9 cellular contexts compared by ENCODE assay signal in genomic region chr11:12042215-12042676, GRCh38. TPM values are rescaled to one million over a fixed set of nuclear protein-coding genes. Genes with fewer than 3 reads are reported as not detected.
DNase-seq lines count a peak whose midpoint lies in the region; ATAC-seq and TF ChIP-seq lines count a peak whose summit lies in the region.
"Had no signal": no experiment of that assay in that cellular context is flagged by ENCODE, and none has a peak within 500 bp of the region (broad histone marks: within the 10 kb centered on the region; RNA-seq: fewer than 3 reads in every experiment).

No MANE protein-coding gene starts in this region.

- ATAC-seq in HCT116 = no peak
- ATAC-seq in RWPE2 (ENCODE audit: low read depth) = peak; percentile 77
- ATAC-seq in GM19455 (IDR thresholded peaks at IDR 0.05; ENCODE audit: unreplicated experiment) = no peak
- ATAC-seq in GM19328 (IDR thresholded peaks at IDR 0.05; ENCODE audit: unreplicated experiment) = no peak

- H2AFZ ChIP-seq in HCT116 (ENCODE audit: low read depth, low read length, poor library complexity, severe bottlenecking) (peak overlapping the region; percentile 78), fibroblast of lung (ENCODE audit: low read length) (no peak overlapping the region)

- H3K9me3 ChIP-seq in HCT116 (ENCODE audit: control insufficient read depth in 1 of 2, insufficient read depth in 1 of 2, low read depth in 1 of 2, low read length in 2 of 2) (no peaks in the 10 kb centered on the region), RWPE2 (ENCODE audit: severe bottlenecking) (no peaks in the 10 kb centered on the region), fibroblast of lung (ENCODE audit: control insufficient read depth, insufficient read depth, low read depth, low read length) (no peaks in the 10 kb centered on the region)

- TF ChIP-seq CTCF in HCT116 (IDR thresholded peaks at IDR 0.05 in 2 of 3, conservative IDR thresholded peaks at IDR 0.05 in 1 of 3; ENCODE audit: borderline replicate concordance in 1 of 3, insufficient read depth in 1 of 3, low read depth in 2 of 3, low read length in 2 of 3) (no peak), RWPE2 (IDR thresholded peaks at IDR 0.05; ENCODE audit: poor library complexity, severe bottlenecking) (no peak), fibroblast of lung (conservative IDR thresholded peaks at IDR 0.05 in 1 of 2, IDR thresholded peaks at IDR 0.05 in 1 of 2; ENCODE audit: low read depth in 1 of 2, low read length in 2 of 2) (no peak)

- CTCF ChIA-PET in HCT116 (lab: Charles Lee) = no interaction called here

- H3K4me2 ChIP-seq in HCT116 (ENCODE audit: low read length) = peak overlapping the region; percentile 11; the same call in 1 of the 2 replicates
- peak overlapping the region; percentile 37 for H3K4me2 ChIP-seq in fibroblast of lung (ENCODE audit: extremely low read depth, insufficient read depth, low read length)

- no peak overlapping the region for H3K9ac ChIP-seq in HCT116 (ENCODE audit: low read length)
- H3K9ac ChIP-seq in fibroblast of lung (ENCODE audit: insufficient read depth, low read length) = no peak overlapping the region

- H3K79me2 ChIP-seq in HCT116 (ENCODE audit: insufficient read depth, low read length) = no peaks in the 10 kb centered on the region
- H3K79me2 ChIP-seq in fibroblast of lung (ENCODE audit: control insufficient read depth, insufficient read depth, low read length) = no peaks in the 10 kb centered on the region

- H4K20me1 ChIP-seq in HCT116 (ENCODE audit: insufficient read depth) = no peaks in the 10 kb centered on the region
- no peaks in the 10 kb centered on the region for H4K20me1 ChIP-seq in fibroblast of lung (ENCODE audit: control insufficient read depth, extremely low read depth, insufficient read depth, low read length)

- RAD21 ChIA-PET in HCT116 (lab: Charles Lee; ENCODE audit: low non-redundant PET in 1 of 2, low total read pairs in 2 of 2, uncharacterized antibody in 2 of 2, unreplicated experiment in 2 of 2) = no interaction called here

- POLR2A ChIA-PET in HCT116 (lab: Charles Lee) = interaction anchor here (0.6 kb wide), 1 partner anchor 21 kb away, joined by 4 read pairs; no protein-coding TSS in a partner anchor

- H3K27ac ChIP-seq in HCT116 (ENCODE audit: low read depth, low read length) (no peak overlapping the region), RWPE2 (ENCODE audit: poor library complexity, severe bottlenecking) (peak overlapping the region; percentile 96), fibroblast of lung (ENCODE audit: insufficient read depth, low read length) (peak overlapping the region; percentile 76)

- DNase-seq in HCT116 (ENCODE audit: low read depth, low spot score) (peak; percentile 44), RWPE2 (ENCODE audit: low spot score) (no peak), fibroblast of lung (ENCODE audit: low read depth in 2 of 2) (peak; percentile 91 to 98), NCI-H82 (lab: John Stamatoyannopoulos, UW) (no peak)
- DNase-seq in activated CD4-positive, alpha-beta T cell treated with anti-CD3 and anti-CD28 coated beads for 1 hour = no peak
- DNase-seq: endodermal cell, SHP77 treated with DMSO at 0.1 percent for 48 hours had no signal

- H3K4me1 ChIP-seq in HCT116 (ENCODE audit: control insufficient read depth in 1 of 2, insufficient read depth in 2 of 2, low read length in 2 of 2) (peaks cover 8 to 40% of the 10 kb centered on the region in 2 experiments; a peak in 2 of 4 replicates), RWPE2 (ENCODE audit: insufficient read depth, poor library complexity, severe bottlenecking) (peaks cover 34% of the 10 kb centered on the region), fibroblast of lung (ENCODE audit: control insufficient read depth, extremely low read depth, insufficient read depth, low read length) (peaks cover 24% of the 10 kb centered on the region)

- H3K27me3 ChIP-seq in HCT116 (ENCODE audit: insufficient read depth, low read length) (no peaks in the 10 kb centered on the region), RWPE2 (ENCODE audit: insufficient read depth, poor library complexity, severe bottlenecking) (no peaks in the 10 kb centered on the region), fibroblast of lung (ENCODE audit: control insufficient read depth, insufficient read depth, low read length) (no peaks in the 10 kb centered on the region)

- BruUV-seq in HCT116 (replicated peaks; lab: Mats Ljungman, UMichigan) = no TSS peak

- TF ChIP-seq POLR2A in HCT116 (IDR thresholded peaks at IDR 0.05; ENCODE audit: borderline replicate concordance, extremely low read depth, insufficient read depth, insufficient read length) = no peak

- H3K36me3 ChIP-seq in HCT116 (ENCODE audit: control insufficient read depth in 1 of 2, insufficient read depth in 2 of 2, low read length in 2 of 2) = no peaks in the 10 kb centered on the region; a peak in 1 of 4 replicates
- no peaks in the 10 kb centered on the region for H3K36me3 ChIP-seq in RWPE2 (ENCODE audit: low read depth)
- no peaks in the 10 kb centered on the region for H3K36me3 ChIP-seq in fibroblast of lung (ENCODE audit: control insufficient read depth, insufficient read depth, low read length)

- intact Hi-C loops in HCT116 (cut with micrococcal nuclease) = loop anchor here (5.0 kb wide), 4 partner anchors 55 to 1110 kb away; no protein-coding TSS in a partner anchor

- TF ChIP-seq RAD21 in HCT116 (IDR thresholded peaks at IDR 0.05; ENCODE audit: low read depth) = no peak

- H3K4me3 ChIP-seq in HCT116 (replicated peaks in 1 of 2; ENCODE audit: low read depth in 1 of 2, low read length in 2 of 2) = no peak overlapping the region
- H3K4me3 ChIP-seq in RWPE2 (ENCODE audit: severe bottlenecking) = no peak overlapping the region
- H3K4me3 ChIP-seq in fibroblast of lung (replicated peaks in 1 of 4; ENCODE audit: control extremely low read depth in 1 of 4, insufficient read depth in 1 of 4, low read depth in 3 of 4, low read length in 4 of 4) = no peak overlapping the region

- no peaks in the 10 kb centered on the region for H3K9me2 ChIP-seq in HCT116 (ENCODE audit: insufficient read depth)

TF ChIP-seq in HCT116, 20 proteins besides CTCF, POLR2A, EP300 and RAD21 (continues in another document):
- TF ChIP-seq SRF (IDR thresholded peaks at IDR 0.05; ENCODE audit: low read depth) = no peak
- no peak for TF ChIP-seq YY1 (IDR thresholded peaks at IDR 0.05; ENCODE audit: extremely low read depth, insufficient replicate concordance, low read depth, low read length)
- TF ChIP-seq ELF1 (IDR thresholded peaks at IDR 0.05; ENCODE audit: borderline replicate concordance, low read depth) = no peak
- TF ChIP-seq SP1 (IDR thresholded peaks at IDR 0.05; ENCODE audit: low read depth) = peak; percentile 62
- TF ChIP-seq EZH2 (IDR thresholded peaks at IDR 0.05) = no peak
- TF ChIP-seq, protein P1, sequence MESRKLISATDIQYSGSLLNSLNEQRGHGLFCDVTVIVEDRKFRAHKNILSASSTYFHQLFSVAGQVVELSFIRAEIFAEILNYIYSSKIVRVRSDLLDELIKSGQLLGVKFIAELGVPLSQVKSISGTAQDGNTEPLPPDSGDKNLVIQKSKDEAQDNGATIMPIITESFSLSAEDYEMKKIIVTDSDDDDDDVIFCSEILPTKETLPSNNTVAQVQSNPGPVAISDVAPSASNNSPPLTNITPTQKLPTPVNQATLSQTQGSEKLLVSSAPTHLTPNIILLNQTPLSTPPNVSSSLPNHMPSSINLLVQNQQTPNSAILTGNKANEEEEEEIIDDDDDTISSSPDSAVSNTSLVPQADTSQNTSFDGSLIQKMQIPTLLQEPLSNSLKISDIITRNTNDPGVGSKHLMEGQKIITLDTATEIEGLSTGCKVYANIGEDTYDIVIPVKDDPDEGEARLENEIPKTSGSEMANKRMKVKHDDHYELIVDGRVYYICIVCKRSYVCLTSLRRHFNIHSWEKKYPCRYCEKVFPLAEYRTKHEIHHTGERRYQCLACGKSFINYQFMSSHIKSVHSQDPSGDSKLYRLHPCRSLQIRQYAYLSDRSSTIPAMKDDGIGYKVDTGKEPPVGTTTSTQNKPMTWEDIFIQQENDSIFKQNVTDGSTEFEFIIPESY (IDR thresholded peaks at IDR 0.05; ENCODE audit: extremely low read depth, insufficient replicate concordance, low read length) = no peak
- TF ChIP-seq ZFX (IDR thresholded peaks at IDR 0.05) = no peak
- TF ChIP-seq SIN3A (IDR thresholded peaks at IDR 0.05; ENCODE audit: low read depth) = peak; percentile 39; the same call in 1 of the 2 replicates
- TF ChIP-seq CEBPB (IDR thresholded peaks at IDR 0.05; ENCODE audit: low read depth) = peak; percentile 86; the same call in 1 of the 2 replicates
- TF ChIP-seq JUND (IDR thresholded peaks at IDR 0.05) = peak; percentile 58
- TF ChIP-seq, protein P2, sequence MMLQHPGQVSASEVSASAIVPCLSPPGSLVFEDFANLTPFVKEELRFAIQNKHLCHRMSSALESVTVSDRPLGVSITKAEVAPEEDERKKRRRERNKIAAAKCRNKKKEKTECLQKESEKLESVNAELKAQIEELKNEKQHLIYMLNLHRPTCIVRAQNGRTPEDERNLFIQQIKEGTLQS (IDR thresholded peaks at IDR 0.05) = no peak
- TF ChIP-seq CBX3 (IDR thresholded peaks at IDR 0.05; ENCODE audit: low read depth) = no peak

RNA-seq across cellular contexts. Expression of gene DKK3, which starts 33.8 kb away (rescaled TPM):
- 0.49 TPM for total RNA-seq in HCT116 (2021; ENCODE audit: unreplicated experiment)
- polyA plus RNA-seq in HCT116 (2012) = 0.20 TPM in 1 of 2 replicates, not detected in the other
- 387 and 1,064 TPM in 2 replicates for total RNA-seq in fibroblast of lung
- polyA plus RNA-seq in fibroblast of lung = 1,283 and 1,566 TPM in 2 replicates
- polyA plus RNA-seq in fibroblast of lung (2012) = 748 and 845 TPM in 2 replicates
- 440 and 622 TPM in 2 replicates for polyA minus RNA-seq in fibroblast of lung (ENCODE audit: low replicate concordance)

Comparison
In these comparisons a context has a peak if more than half of its experiments do, and no peak if none do; other contexts are left out.
1. DNase-seq: peak in HCT116 (single experiment) and fibroblast of lung (2 of 2); none in RWPE2 (single experiment), NCI-H82 (single experiment) and activated CD4-positive, alpha-beta T cell treated with anti-CD3 and anti-CD28 coated beads for 1 hour (single experiment).
2. RNA of gene DKK3, which starts 33.8 kb away (total RNA-seq): 387 to 1,064 TPM in fibroblast of lung; 0.49 TPM in HCT116 (single experiment); every median in the first group is over 100 times any median in the second.